10 cellular contexts compared by ENCODE assay signal in genomic region chr1:115828101-115829022, GRCh38. TPM values are rescaled to one million over a fixed set of nuclear protein-coding genes. Genes with fewer than 3 reads are reported as not detected.
DNase-seq lines count a peak whose midpoint lies in the region; ATAC-seq and TF ChIP-seq lines count a peak whose summit lies in the region.
"Had no signal": no experiment of that assay in that cellular context is flagged by ENCODE, and none has a peak within 500 bp of the region (broad histone marks: within the 10 kb centered on the region; RNA-seq: fewer than 3 reads in every experiment).

No MANE protein-coding gene starts in this region.

- H3K9me3 ChIP-seq in heart left ventricle (peaks cover 0 to 3% (median 0%) of the 10 kb centered on the region in 12 donors), parathyroid adenoma (ENCODE audit: control insufficient read depth, low read length) (no peaks in the 10 kb centered on the region)

- peaks cover 77% of the 10 kb centered on the region for H3K27me3 Mint-ChIP-seq in activated T-cell treated with anti-CD3 and anti-CD28 coated beads, Interleukin-2, amount 50 U/mL, for 24 hours

- no peaks in the 10 kb centered on the region for H3K36me3 Mint-ChIP-seq in activated T-cell treated with anti-CD3 and anti-CD28 coated beads, Interleukin-2, amount 50 U/mL, for 24 hours (ENCODE audit: low read depth)

- H3K27ac Mint-ChIP-seq in activated T-cell treated with anti-CD3 and anti-CD28 coated beads, Interleukin-2, amount 50 U/mL, for 24 hours: no peak overlapping the region

- H3K4me1 Mint-ChIP-seq in activated T-cell treated with anti-CD3 and anti-CD28 coated beads, Interleukin-2, amount 50 U/mL, for 24 hours (ENCODE audit: low read depth): peaks cover 9% of the 10 kb centered on the region

- no peaks in the 10 kb centered on the region for H3K9me3 Mint-ChIP-seq in activated T-cell treated with anti-CD3 and anti-CD28 coated beads, Interleukin-2, amount 50 U/mL, for 24 hours

- H3K27me3 ChIP-seq in heart left ventricle (peaks cover 0 to 35% (median 6%) of the 10 kb centered on the region in 9 donors), parathyroid adenoma (ENCODE audit: control insufficient read depth, insufficient read depth, low read length) (no peaks in the 10 kb centered on the region)

- H3K4me2 ChIP-seq in parathyroid adenoma (ENCODE audit: low read length): peak overlapping the region; percentile 86

- H3K9ac ChIP-seq in parathyroid adenoma: no peak overlapping the region

- H2AFZ ChIP-seq in parathyroid adenoma: peak overlapping the region; percentile 85

- no peaks in the 10 kb centered on the region for H3K36me3 ChIP-seq in heart left ventricle
- H3K36me3 ChIP-seq in parathyroid adenoma (ENCODE audit: control insufficient read depth, insufficient read depth, low read length): no peaks in the 10 kb centered on the region

- peak; percentile 56 for DNase-seq in DMS 273 (lab: John Stamatoyannopoulos, UW; ENCODE audit: unreplicated experiment)
- no peak for DNase-seq in DMS 273 treated with DMSO at 0.1 percent for 48 hours (lab: John Stamatoyannopoulos, UW)
- peak; percentile 39 for DNase-seq in activated T-cell treated with anti-CD3 and anti-CD28 coated beads, Interleukin-2, amount 50 U/mL, for 24 hours
- peak in 3 of 5 donors; percentile 27 to 62 (median 40) for DNase-seq in heart left ventricle
- DNase-seq in NOMO-1 (lab: John Stamatoyannopoulos, UW; ENCODE audit: unreplicated experiment in 2 of 2): no peak
- no peak for DNase-seq in NCI-H226
- no peak for DNase-seq in NCI-H774 (lab: John Stamatoyannopoulos, UW)

- peaks cover 0 to 18% (median 2%) of the 10 kb centered on the region in 12 donors for H3K4me1 ChIP-seq in heart left ventricle
- H3K4me1 ChIP-seq in parathyroid adenoma: no peaks in the 10 kb centered on the region

- no peaks in the 10 kb centered on the region for H3K79me2 ChIP-seq in parathyroid adenoma

- WGBS in heart left ventricle, 4 donors: 6 to 9% (median 7%) methylated on average over 50 to 80 of the region's 80 CpGs

- peak overlapping the region; percentile 60 for H3K4me3 Mint-ChIP-seq in activated T-cell treated with anti-CD3 and anti-CD28 coated beads, Interleukin-2, amount 50 U/mL, for 24 hours

- intact Hi-C loops in heart left ventricle (cut with DNase I): no loop called here

- peak in 3 of 4 donors; percentile 69 to 79 (median 69) for ATAC-seq in heart left ventricle

- TF ChIP-seq CTCF in heart left ventricle (IDR thresholded peaks at IDR 0.05) (peak in 1 of 12 donors; percentile 6), parathyroid adenoma (IDR thresholded peaks at IDR 0.05) (no peak)

- H3K4me3 ChIP-seq in heart left ventricle (peak overlapping the region; percentile 6 to 63 (median 52)), parathyroid adenoma (ENCODE audit: low read depth, low read length) (peak overlapping the region; percentile 50)

- TF ChIP-seq POLR2A in heart left ventricle (IDR thresholded peaks at IDR 0.05): no peak

- H3K27ac ChIP-seq in heart left ventricle: peak overlapping the region in 1 of 12 donors; percentile 46
- H3K27ac ChIP-seq in parathyroid adenoma: no peak overlapping the region
- H3K27ac ChIP-seq: 22Rv1 had no signal

RNA-seq across cellular contexts. Expression of gene NHLH2, which starts 12.6 kb away (rescaled TPM):
- not detected for total RNA-seq in heart left ventricle
- not detected for polyA plus RNA-seq in heart left ventricle

RNA-seq across cellular contexts. Expression of gene CASQ2, which starts 59.8 kb away (rescaled TPM):
- 1,000 to 10,000 TPM in 5 of 9 donors, 100 to 1,000 TPM in 4; 700 to 1,692 (median 1,156) TPM for total RNA-seq in heart left ventricle
- polyA plus RNA-seq in heart left ventricle: 100 to 1,000 TPM; 444 to 563 TPM
- total RNA-seq: NCI-H460 had no signal

Comparison
In these comparisons a context has a peak if more than half of its experiments do, and no peak if none do; other contexts are left out.
1. DNase-seq: peak in DMS 273 (single experiment), activated T-cell treated with anti-CD3 and anti-CD28 coated beads, Interleukin-2, amount 50 U/mL, for 24 hours (single experiment) and heart left ventricle (3 of 5); none in DMS 273 treated with DMSO at 0.1 percent for 48 hours (single experiment), NOMO-1 (0 of 2), NCI-H226 (single experiment) and NCI-H774 (single experiment).